In genomic region chr22:39592104-39593060, GRCh38 we compare ENCODE assay signal across 11 cellular contexts. TPM values are rescaled to one million over a fixed set of nuclear protein-coding genes. Genes with fewer than 3 reads are reported as not detected.
DNase-seq lines count a peak whose midpoint lies in the region; ATAC-seq, FAIRE-seq and TF ChIP-seq lines count a peak whose summit lies in the region.
"Had no signal": no experiment of that assay in that cellular context is flagged by ENCODE, and none has a peak within 500 bp of the region (broad histone marks: within the 10 kb centered on the region; RNA-seq: fewer than 3 reads in every experiment).

No MANE protein-coding gene starts in this region.

- 68 to 70% methylated on average over 20 to 28 of the region's 31 CpGs for WGBS in mesodermal cell (ENCODE audit: insufficient coverage in 2 of 2), 2 experiments
- WGBS in spleen, 5 donors, result 59 to 69% (median 63%) methylated on average over 29 to 31 of the region's 31 CpGs

- BruUV-seq in MCF 10A (replicated peaks; lab: Mats Ljungman, UMichigan), result no TSS peak

- peaks cover 20% of the 10 kb centered on the region for H3K4me1 ChIP-seq in mesodermal cell (ENCODE audit: control insufficient read depth, insufficient read depth, low read length, poor library complexity, severe bottlenecking)
- H3K4me1 ChIP-seq in spleen, result no peaks in the 10 kb centered on the region

- H3K4me1 Mint-ChIP-seq in MCF 10A (ENCODE audit: insufficient read depth, unreplicated experiment), result peaks cover 14% of the 10 kb centered on the region

- TF ChIP-seq CTCF in MCF 10A (IDR thresholded peaks at IDR 0.05; ENCODE audit: unreplicated experiment) (no peak), spleen (IDR thresholded peaks at IDR 0.05 in 8 of 11, conservative IDR thresholded peaks at IDR 0.05 in 3 of 11) (no peak)

- TF ChIP-seq POLR2A in GM12892 (IDR thresholded peaks at IDR 0.05; ENCODE audit: low read depth, low read length), result no peak
- no peak for TF ChIP-seq POLR2A in spleen (IDR thresholded peaks at IDR 0.05)

- H3K9me3 ChIP-seq in mesodermal cell (ENCODE audit: control insufficient read depth, low read length) (no peaks in the 10 kb centered on the region), spleen (no peaks in the 10 kb centered on the region)

- H3K36me3 ChIP-seq in mesodermal cell (ENCODE audit: control insufficient read depth, insufficient read depth, low read length), result no peaks in the 10 kb centered on the region
- no peaks in the 10 kb centered on the region for H3K36me3 ChIP-seq in spleen

- H3K27me3 Mint-ChIP-seq in MCF 10A (ENCODE audit: insufficient read depth, unreplicated experiment), result peaks cover 11% of the 10 kb centered on the region

- no peaks in the 10 kb centered on the region for H3K36me3 Mint-ChIP-seq in MCF 10A (ENCODE audit: insufficient read depth, unreplicated experiment)
- H3K36me3 Mint-ChIP-seq: mesothelial cell of epicardium had no signal

- H3K4me3 ChIP-seq in mesodermal cell (ENCODE audit: extremely low read depth, insufficient read depth, low read length, poor library complexity, severe bottlenecking) (no peak overlapping the region), spleen (no peak overlapping the region)

- ATAC-seq in HG02852 (IDR thresholded peaks at IDR 0.05; ENCODE audit: unreplicated experiment), result no peak

- H3K27me3 ChIP-seq in spleen (replicated peaks in 1 of 7), result peaks cover 0 to 72% (median 0%) of the 10 kb centered on the region in 7 donors

- peak overlapping the region; percentile 46 for H3K27ac Mint-ChIP-seq in MCF 10A (ENCODE audit: low read depth, unreplicated experiment)
- H3K27ac Mint-ChIP-seq: mesothelial cell of epicardium had no signal

- intact Hi-C loops in MCF 10A (cut with micrococcal nuclease), result no loop called here
- intact Hi-C loops in spleen (cut with DNase I; ENCODE audit: low total_unique reads), result no loop called here

- CTCF ChIA-PET in MCF 10A (lab: Yijun Ruan, JAX), result interaction anchor here (0.5 kb wide), 1 partner anchor 425 kb away, joined by 3 read pairs; no protein-coding TSS in a partner anchor

- POLR2A ChIA-PET in MCF 10A (lab: Yijun Ruan, JAX), result interaction anchor here (0.7 kb wide), 1 partner anchor 448 kb away, joined by 3 read pairs; no protein-coding TSS in a partner anchor

- FAIRE-seq in GM12892 (lab: Jason Lieb, UNC), result no peak

- no peak overlapping the region for H3K4me3 Mint-ChIP-seq in MCF 10A (ENCODE audit: unreplicated experiment)
- H3K4me3 Mint-ChIP-seq: mesothelial cell of epicardium had no signal

- no peaks in the 10 kb centered on the region for H3K9me3 Mint-ChIP-seq in MCF 10A (ENCODE audit: unreplicated experiment)
- H3K9me3 Mint-ChIP-seq: mesothelial cell of epicardium had no signal

- DNase-seq in AG08395 (ENCODE audit: low spot score), result peak; percentile 84
- peak; percentile 78 for DNase-seq in HT1080 (ENCODE audit: low read depth)
- peak; percentile 85 for DNase-seq in MCF 10A (ENCODE audit: unreplicated experiment)
- DNase-seq in GM12892 (ENCODE audit: insufficient read length), result no peak
- no peak for DNase-seq in spleen
- no peak for DNase-seq in activated CD8-positive, alpha-beta memory T cell treated with anti-CD3 and anti-CD28 coated beads for 24 hours
- DNase-seq: T-helper 9 cell had no signal

- H3K27ac ChIP-seq in mesodermal cell (ENCODE audit: low read depth, low read length, severe bottlenecking) (peak overlapping the region; percentile 72), spleen (no peak overlapping the region)
- H3K27ac ChIP-seq: KMS-11 had no signal

RNA-seq across cellular contexts. Expression of gene CACNA1I, which starts 21.8 kb away (rescaled TPM):
- total RNA-seq in HT1080 (2014; rRNA removed; shearing (Covaris generic)), result not detected in 2 replicates
- polyA plus RNA-seq in HT1080 (2015; cell fraction: cytosol; rRNA removed), result 0.01 TPM in 1 of 2 replicates, not detected in the other
- polyA plus RNA-seq in HT1080 (2015; cell fraction: nucleus; rRNA removed), result not detected in 2 replicates
- total RNA-seq in MCF 10A (2022), result 0.02 TPM in 2 replicates
- 0.52 TPM for polyA plus RNA-seq in mesodermal cell (2013, experiment 1 of 2)
- polyA plus RNA-seq in mesodermal cell (2013, experiment 2 of 2), result 0.30 TPM
- not detected for polyA plus RNA-seq in GM12892 (2012; ENCODE audit: missing spikeins)
- 1 to 10 TPM in 5 of 7 donors, under 1 TPM in 2; 0.66 to 4.1 (median 1.4) TPM for total RNA-seq in spleen
- polyA plus RNA-seq in spleen, result under 1 TPM; 0.24 to 0.83 (median 0.43) TPM

RNA-seq across cellular contexts. Expression of gene RPS19BP1, which starts 59.8 kb away (rescaled TPM):
- total RNA-seq in HT1080 (2014; rRNA removed; shearing (Covaris generic)), result 286 and 318 TPM in 2 replicates
- 121 and 165 TPM in 2 replicates for polyA plus RNA-seq in HT1080 (2015; cell fraction: cytosol; rRNA removed)
- 63.1 and 64.8 TPM in 2 replicates for polyA plus RNA-seq in HT1080 (2015; cell fraction: nucleus; rRNA removed)
- total RNA-seq in MCF 10A (2022) (104 and 106 TPM in 2 replicates), spleen (100 to 1,000 TPM in 2 of 7 donors, 10 to 100 TPM in 5; 55.8 to 147 (median 57.3) TPM)
- polyA plus RNA-seq in mesodermal cell (2013, experiment 1 of 2), result 73.1 TPM
- 64.7 TPM for polyA plus RNA-seq in mesodermal cell (2013, experiment 2 of 2)
- 46.3 TPM for polyA plus RNA-seq in GM12892 (2012; ENCODE audit: missing spikeins)
- polyA plus RNA-seq in spleen, result 100 to 1,000 TPM; 154 to 210 (median 181) TPM

Comparison
In these comparisons a context has a peak if more than half of its experiments do, and no peak if none do; other contexts are left out.
1. DNase-seq: peak in AG08395 (single experiment), HT1080 (single experiment) and MCF 10A (single experiment); none in GM12892 (single experiment), spleen (single experiment) and activated CD8-positive, alpha-beta memory T cell treated with anti-CD3 and anti-CD28 coated beads for 24 hours (single experiment).